1 cellular context compared by ENCODE assay signal in the genomic region with DNA sequence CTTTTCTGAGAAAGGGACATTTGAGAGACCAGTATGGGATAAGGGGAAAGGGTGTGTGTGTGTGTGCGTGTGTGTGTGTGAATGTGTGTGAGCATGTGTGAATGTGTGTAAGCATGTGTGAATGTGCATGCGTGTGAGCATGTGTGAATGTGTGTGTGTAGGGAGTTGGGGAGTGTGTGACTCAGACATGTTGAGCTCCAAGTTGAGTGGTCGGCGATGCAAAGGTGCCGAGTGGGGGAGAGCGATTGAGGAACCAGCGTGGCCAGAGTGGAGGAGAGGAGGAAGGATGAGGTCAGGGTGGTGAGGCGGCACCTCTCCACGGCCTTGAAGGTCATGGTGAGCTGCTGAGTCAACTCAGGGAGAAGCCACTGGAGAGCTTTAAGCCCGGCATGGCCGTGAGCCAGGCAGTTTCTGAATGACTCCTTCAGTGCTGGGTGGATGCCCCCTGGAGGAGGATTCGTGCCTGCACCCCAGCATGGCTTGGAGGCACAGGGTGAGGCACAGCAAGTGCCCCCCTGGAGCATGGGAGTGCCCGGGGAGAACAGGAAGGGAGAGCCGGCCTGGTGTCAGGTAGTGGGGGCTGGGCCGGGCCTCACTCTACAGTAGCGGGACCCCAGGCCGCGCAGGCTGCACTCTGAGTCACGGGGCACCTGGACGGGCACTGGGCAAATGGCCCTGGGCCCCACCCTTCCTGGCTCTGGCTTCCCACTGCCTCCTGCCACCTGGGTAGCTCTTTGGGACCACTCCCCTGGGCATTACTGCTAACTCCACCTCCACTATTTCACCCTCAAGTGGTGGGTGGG.
A peak's percentile ranks its signal among the peaks of the same experiment; 100 is the strongest.
TF ChIP-seq lines count a peak whose summit lies in the region.

No MANE protein-coding gene starts in this region.

TF ChIP-seq in K562, 482 proteins besides CTCF, POLR2A, EP300 and RAD21 (continued from another document and continues in another):
- TF ChIP-seq, protein P1, sequence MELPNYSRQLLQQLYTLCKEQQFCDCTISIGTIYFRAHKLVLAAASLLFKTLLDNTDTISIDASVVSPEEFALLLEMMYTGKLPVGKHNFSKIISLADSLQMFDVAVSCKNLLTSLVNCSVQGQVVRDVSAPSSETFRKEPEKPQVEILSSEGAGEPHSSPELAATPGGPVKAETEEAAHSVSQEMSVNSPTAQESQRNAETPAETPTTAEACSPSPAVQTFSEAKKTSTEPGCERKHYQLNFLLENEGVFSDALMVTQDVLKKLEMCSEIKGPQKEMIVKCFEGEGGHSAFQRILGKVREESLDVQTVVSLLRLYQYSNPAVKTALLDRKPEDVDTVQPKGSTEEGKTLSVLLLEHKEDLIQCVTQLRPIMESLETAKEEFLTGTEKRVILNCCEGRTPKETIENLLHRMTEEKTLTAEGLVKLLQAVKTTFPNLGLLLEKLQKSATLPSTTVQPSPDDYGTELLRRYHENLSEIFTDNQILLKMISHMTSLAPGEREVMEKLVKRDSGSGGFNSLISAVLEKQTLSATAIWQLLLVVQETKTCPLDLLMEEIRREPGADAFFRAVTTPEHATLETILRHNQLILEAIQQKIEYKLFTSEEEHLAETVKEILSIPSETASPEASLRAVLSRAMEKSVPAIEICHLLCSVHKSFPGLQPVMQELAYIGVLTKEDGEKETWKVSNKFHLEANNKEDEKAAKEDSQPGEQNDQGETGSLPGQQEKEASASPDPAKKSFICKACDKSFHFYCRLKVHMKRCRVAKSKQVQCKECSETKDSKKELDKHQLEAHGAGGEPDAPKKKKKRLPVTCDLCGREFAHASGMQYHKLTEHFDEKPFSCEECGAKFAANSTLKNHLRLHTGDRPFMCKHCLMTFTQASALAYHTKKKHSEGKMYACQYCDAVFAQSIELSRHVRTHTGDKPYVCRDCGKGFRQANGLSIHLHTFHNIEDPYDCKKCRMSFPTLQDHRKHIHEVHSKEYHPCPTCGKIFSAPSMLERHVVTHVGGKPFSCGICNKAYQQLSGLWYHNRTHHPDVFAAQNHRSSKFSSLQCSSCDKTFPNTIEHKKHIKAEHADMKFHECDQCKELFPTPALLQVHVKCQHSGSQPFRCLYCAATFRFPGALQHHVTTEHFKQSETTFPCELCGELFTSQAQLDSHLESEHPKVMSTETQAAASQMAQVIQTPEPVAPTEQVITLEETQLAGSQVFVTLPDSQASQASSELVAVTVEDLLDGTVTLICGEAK (IDR thresholded peaks at IDR 0.05), result peak; percentile 67
- TF ChIP-seq, protein P1 (CRISPR knock-in tag; IDR thresholded peaks at IDR 0.05), result no peak
- TF ChIP-seq XRCC3 (IDR thresholded peaks at IDR 0.05) (no peak), BMI1 (IDR thresholded peaks at IDR 0.05; ENCODE audit: low read length) (no peak), PHTF2 (CRISPR knock-in tag; IDR thresholded peaks at IDR 0.05) (no peak), ESRRA (IDR thresholded peaks at IDR 0.05; ENCODE audit: borderline replicate concordance, low read depth) (peak; percentile 94), ZNF766 (CRISPR knock-in tag; conservative IDR thresholded peaks at IDR 0.05) (0 out of 2 replicates have a peak, but pooled peaks have one; percentile 35), ID3 (CRISPR knock-in tag; IDR thresholded peaks at IDR 0.05) (no peak), ID3 (tag; IDR thresholded peaks at IDR 0.05) (peak; percentile 85; the same call in 1 of the 2 replicates), ZNF699 (CRISPR knock-in tag; IDR thresholded peaks at IDR 0.05; ENCODE audit: insufficient replicate concordance) (no peak), GTF2E2 (tag; IDR thresholded peaks at IDR 0.05) (no peak), ZNF609 (CRISPR knock-in tag; IDR thresholded peaks at IDR 0.05; ENCODE audit: borderline replicate concordance) (no peak), HLTF (IDR thresholded peaks at IDR 0.05) (no peak; the same call in 1 of the 2 replicates), ZNF316 (IDR thresholded peaks at IDR 0.05) (peak; percentile 81), RERE (CRISPR knock-in tag; IDR thresholded peaks at IDR 0.05; ENCODE audit: borderline replicate concordance) (no peak), ZNF311 (CRISPR knock-in tag; IDR thresholded peaks at IDR 0.05) (no peak), FOXP1 (CRISPR knock-in tag; IDR thresholded peaks at IDR 0.05) (no peak), ZBTB5 (IDR thresholded peaks at IDR 0.05) (peak; percentile 59; the same call in 1 of the 2 replicates), ZNF75A (CRISPR knock-in tag; IDR thresholded peaks at IDR 0.05) (no peak), RHOXF2B (CRISPR knock-in tag; conservative IDR thresholded peaks at IDR 0.05) (no peak), HSF4 (CRISPR knock-in tag; IDR thresholded peaks at IDR 0.05; ENCODE audit: borderline replicate concordance) (no peak), STAT5B (CRISPR knock-in tag; IDR thresholded peaks at IDR 0.05) (no peak)
- TF ChIP-seq, protein P2, sequence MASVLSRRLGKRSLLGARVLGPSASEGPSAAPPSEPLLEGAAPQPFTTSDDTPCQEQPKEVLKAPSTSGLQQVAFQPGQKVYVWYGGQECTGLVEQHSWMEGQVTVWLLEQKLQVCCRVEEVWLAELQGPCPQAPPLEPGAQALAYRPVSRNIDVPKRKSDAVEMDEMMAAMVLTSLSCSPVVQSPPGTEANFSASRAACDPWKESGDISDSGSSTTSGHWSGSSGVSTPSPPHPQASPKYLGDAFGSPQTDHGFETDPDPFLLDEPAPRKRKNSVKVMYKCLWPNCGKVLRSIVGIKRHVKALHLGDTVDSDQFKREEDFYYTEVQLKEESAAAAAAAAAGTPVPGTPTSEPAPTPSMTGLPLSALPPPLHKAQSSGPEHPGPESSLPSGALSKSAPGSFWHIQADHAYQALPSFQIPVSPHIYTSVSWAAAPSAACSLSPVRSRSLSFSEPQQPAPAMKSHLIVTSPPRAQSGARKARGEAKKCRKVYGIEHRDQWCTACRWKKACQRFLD (CRISPR knock-in tag; IDR thresholded peaks at IDR 0.05), result peak; percentile 62; the same call in 1 of the 2 replicates
- TF ChIP-seq, protein P3, sequence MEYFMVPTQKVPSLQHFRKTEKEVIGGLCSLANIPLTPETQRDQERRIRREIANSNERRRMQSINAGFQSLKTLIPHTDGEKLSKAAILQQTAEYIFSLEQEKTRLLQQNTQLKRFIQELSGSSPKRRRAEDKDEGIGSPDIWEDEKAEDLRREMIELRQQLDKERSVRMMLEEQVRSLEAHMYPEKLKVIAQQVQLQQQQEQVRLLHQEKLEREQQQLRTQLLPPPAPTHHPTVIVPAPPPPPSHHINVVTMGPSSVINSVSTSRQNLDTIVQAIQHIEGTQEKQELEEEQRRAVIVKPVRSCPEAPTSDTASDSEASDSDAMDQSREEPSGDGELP (CRISPR knock-in tag; IDR thresholded peaks at IDR 0.05; ENCODE audit: borderline replicate concordance), result peak; percentile 77
